In genomic region chr9:37739222-37739621, GRCh38 we compare ENCODE assay signal across 27 cellular contexts.
"Had no signal": no experiment of that assay in that cellular context is flagged by ENCODE, and none has a peak within 500 bp of the region (broad histone marks: within the 10 kb centered on the region; RNA-seq: fewer than 3 reads in every experiment).

No MANE protein-coding gene starts in this region.

- H3K27me3 Mint-ChIP-seq: stimulated activated naive CD8-positive, alpha-beta T cell treated with anti-CD3 and anti-CD28 coated beads, Interleukin-15, Interleukin-2, amounts not matched to agents 100 ng/mL and 50 ng/mL, for 24 hours had no signal

- H3K4me3 ChIP-seq: pancreas, psoas muscle, right lobe of liver, sigmoid colon, stomach, thoracic aorta, thyroid gland, transverse colon, upper lobe of right lung, uterus had no signal

- H3K4me1 ChIP-seq: pancreas, psoas muscle, right lobe of liver, sigmoid colon, stomach, thyroid gland, transverse colon, upper lobe of right lung, uterus had no signal

- H3K27ac Mint-ChIP-seq: natural killer cell; nephron; progenitor cell of endocrine pancreas; stimulated activated effector memory CD8-positive, alpha-beta T cell treated with anti-CD3 and anti-CD28 coated beads, Interleukin-12 subunit alpha, Interleukin-12 subunit beta, amount 100 ng/mL, for 72 hours; stimulated activated naive B cell treated with anti-CD40 and anti-IgM and Interleukin-4, amounts not matched to agents 10 μg/mL and 1 μg/mL and 100 μg/mL, for 72 hours; stimulated activated naive CD8-positive, alpha-beta T cell treated with anti-CD3 and anti-CD28 coated beads, Interleukin-15, Interleukin-2, amounts not matched to agents 100 ng/mL and 50 ng/mL, for 24 hours; type B pancreatic cell had no signal

- H3K27me3 ChIP-seq: neutrophil, pancreas, right lobe of liver, sigmoid colon, stomach, thyroid gland, transverse colon, upper lobe of right lung, uterus had no signal

- DNase-seq: naive thymus-derived CD4-positive, alpha-beta T cell; natural killer cell; nucleus accumbens; pancreas; psoas muscle; right cardiac atrium; right lobe of liver; sigmoid colon; small intestine; stimulated activated CD4-positive, alpha-beta T cell treated with anti-CD3 and anti-CD28 coated beads, Interleukin-15, amount 100 ng/mL, for 24 hours; stimulated activated CD4-positive, alpha-beta T cell treated with anti-CD3 and anti-CD28 coated beads, Interleukin-2, amount 100 ng/mL, for 24 hours; stimulated activated CD4-positive, alpha-beta T cell treated with anti-CD3 and anti-CD28 coated beads, Interleukin-2, amount 100 ng/mL, for 48 hours; stimulated activated CD4-positive, alpha-beta T cell treated with anti-CD3 and anti-CD28 coated beads, Interleukin-4, amount 100 ng/mL, for 24 hours; stimulated activated naive B cell treated with anti-CD40 and anti-IgM and Interleukin-4, amounts not matched to agents 10 μg/mL and 1 μg/mL and 100 μg/mL, for 72 hours; stimulated activated naive CD4-positive, alpha-beta T cell treated with Interleukin-2 at 50 U/mL for 16 hours; stomach; thyroid gland; transverse colon; upper lobe of right lung; uterus had no signal

- FAIRE-seq: pancreas, small intestine had no signal

- H3K9me3 ChIP-seq: neutrophil, pancreas, psoas muscle, right lobe of liver, sigmoid colon, stomach, thoracic aorta, thyroid gland, transverse colon, upper lobe of right lung, uterus had no signal

- H3K36me3 ChIP-seq: neutrophil, pancreas, right lobe of liver, sigmoid colon, stomach, thoracic aorta, thyroid gland, transverse colon, upper lobe of right lung, uterus had no signal

- H3K4me1 Mint-ChIP-seq: natural killer cell; nephron; stimulated activated effector memory CD8-positive, alpha-beta T cell treated with anti-CD3 and anti-CD28 coated beads, Interleukin-12 subunit alpha, Interleukin-12 subunit beta, amount 100 ng/mL, for 72 hours; stimulated activated naive B cell treated with anti-CD40 and anti-IgM and Interleukin-4, amounts not matched to agents 10 μg/mL and 1 μg/mL and 100 μg/mL, for 72 hours had no signal

- H3K9me3 Mint-ChIP-seq: naive thymus-derived CD4-positive, alpha-beta T cell; natural killer cell; nephron; stimulated activated effector memory CD8-positive, alpha-beta T cell treated with anti-CD3 and anti-CD28 coated beads, Interleukin-12 subunit alpha, Interleukin-12 subunit beta, amount 100 ng/mL, for 72 hours; stimulated activated naive B cell treated with anti-CD40 and anti-IgM and Interleukin-4, amounts not matched to agents 10 μg/mL and 1 μg/mL and 100 μg/mL, for 72 hours; stimulated activated naive CD8-positive, alpha-beta T cell treated with anti-CD3 and anti-CD28 coated beads, Interleukin-15, Interleukin-2, amounts not matched to agents 100 ng/mL and 50 ng/mL, for 24 hours; type B pancreatic cell had no signal

- H3K27ac ChIP-seq: neutrophil, pancreas, psoas muscle, right lobe of liver, sigmoid colon, stomach, thoracic aorta, thyroid gland, transverse colon, upper lobe of right lung, uterus had no signal

- H3K4me3 Mint-ChIP-seq: naive thymus-derived CD4-positive, alpha-beta T cell; natural killer cell; nephron; stimulated activated effector memory CD8-positive, alpha-beta T cell treated with anti-CD3 and anti-CD28 coated beads, Interleukin-12 subunit alpha, Interleukin-12 subunit beta, amount 100 ng/mL, for 72 hours; stimulated activated naive B cell treated with anti-CD40 and anti-IgM and Interleukin-4, amounts not matched to agents 10 μg/mL and 1 μg/mL and 100 μg/mL, for 72 hours; stimulated activated naive CD8-positive, alpha-beta T cell treated with anti-CD3 and anti-CD28 coated beads, Interleukin-15, Interleukin-2, amounts not matched to agents 100 ng/mL and 50 ng/mL, for 24 hours; type B pancreatic cell had no signal

- H3K36me3 Mint-ChIP-seq: naive thymus-derived CD4-positive, alpha-beta T cell; natural killer cell; stimulated activated effector memory CD8-positive, alpha-beta T cell treated with anti-CD3 and anti-CD28 coated beads, Interleukin-12 subunit alpha, Interleukin-12 subunit beta, amount 100 ng/mL, for 72 hours; stimulated activated naive B cell treated with anti-CD40 and anti-IgM and Interleukin-4, amounts not matched to agents 10 μg/mL and 1 μg/mL and 100 μg/mL, for 72 hours; type B pancreatic cell had no signal

- ATAC-seq: naive thymus-derived CD4-positive, alpha-beta T cell; natural killer cell; pancreas; psoas muscle; right cardiac atrium; right lobe of liver; stimulated activated effector memory CD8-positive, alpha-beta T cell treated with anti-CD3 and anti-CD28 coated beads, Interleukin-12 subunit alpha, Interleukin-12 subunit beta, amount 100 ng/mL, for 72 hours; stimulated activated naive B cell treated with anti-CD40 and anti-IgM and Interleukin-4, amounts not matched to agents 10 μg/mL and 1 μg/mL and 100 μg/mL, for 72 hours had no signal
